Comparison of ENCODE assay signal across 20 cellular contexts in genomic region chr1:32897082-32898049, GRCh38. TPM values are rescaled to one million over a fixed set of nuclear protein-coding genes. Genes with fewer than 3 reads are reported as not detected.
"Had no signal": no experiment of that assay in that cellular context is flagged by ENCODE, and none has a peak within 500 bp of the region (broad histone marks: within the 10 kb centered on the region; RNA-seq: fewer than 3 reads in every experiment).

No MANE protein-coding gene starts in this region.

- ATAC-seq: activated T-cell treated with anti-CD3 and anti-CD28 coated beads, Interleukin-2, amount 50 U/mL, for 72 hours; sciatic nerve had no signal

- H3K27ac ChIP-seq: esophagus squamous epithelium, stomach, thoracic aorta had no signal

- H3K36me3 ChIP-seq: thoracic aorta had no signal

- H3K27ac Mint-ChIP-seq: activated CD4-positive, alpha-beta T cell treated with anti-CD3 and anti-CD28 coated beads, Interleukin-2, amount 10 ng/mL, durations not matched to agents 24 days and 14 days; activated naive CD8-positive, alpha-beta T cell treated with anti-CD3 and anti-CD28 coated beads for 36 hours; activated T-cell treated with anti-CD3 and anti-CD28 coated beads, Interleukin-2, amount 50 U/mL, for 72 hours had no signal

- H3K4me3 Mint-ChIP-seq: activated CD4-positive, alpha-beta T cell treated with anti-CD3 and anti-CD28 coated beads, Interleukin-2, amount 10 ng/mL, durations not matched to agents 24 days and 14 days; activated naive CD8-positive, alpha-beta T cell treated with anti-CD3 and anti-CD28 coated beads for 36 hours; activated T-cell treated with anti-CD3 and anti-CD28 coated beads, Interleukin-2, amount 50 U/mL, for 72 hours; brain had no signal

- DNase-seq: activated CD4-positive, alpha-beta T cell treated with anti-CD3 and anti-CD28 coated beads, Interleukin-2, amount 10 ng/mL, durations not matched to agents 24 days and 14 days; activated CD4-positive, CD25-positive, alpha-beta regulatory T cell; activated CD8-positive, alpha-beta memory T cell treated with anti-CD3 and anti-CD28 coated beads, Interleukin-2, amount 50 U/mL, for 48 hours; activated gamma-delta T cell treated with Interleukin-2 at 50 U/mL for 16 hours; activated naive CD8-positive, alpha-beta T cell treated with anti-CD3 and anti-CD28 coated beads for 36 hours; activated T-cell treated with anti-CD3 and anti-CD28 coated beads, Interleukin-2, amount 50 U/mL, for 72 hours; amygdala; esophagus squamous epithelium; hypothalamus; stimulated activated CD4-positive, alpha-beta T cell treated with anti-CD3 and anti-CD28 coated beads, Interleukin-1b, Interleukin-23, amount 100 ng/mL, for 48 hours; stomach had no signal

- H3K9me3 ChIP-seq: esophagus squamous epithelium, stomach, thoracic aorta had no signal

- H3K36me3 Mint-ChIP-seq: activated naive CD8-positive, alpha-beta T cell treated with anti-CD3 and anti-CD28 coated beads for 36 hours; brain had no signal

- H3K4me3 ChIP-seq: esophagus squamous epithelium, stomach, thoracic aorta had no signal

- H3K9me3 Mint-ChIP-seq: activated naive CD8-positive, alpha-beta T cell treated with anti-CD3 and anti-CD28 coated beads for 36 hours; activated T-cell treated with anti-CD3 and anti-CD28 coated beads, Interleukin-2, amount 50 U/mL, for 72 hours had no signal

RNA-seq across cellular contexts. Expression of gene TMEM54, which starts 3.8 kb away (rescaled TPM):
- total RNA-seq: T-helper 2 cell treated with Interferon-gamma antibody and Interleukin-4, amounts not matched to agents 100 ng/mL and 5 ng/mL, for 36 hours had no signal

RNA-seq across cellular contexts. Expression of gene HPCA, which starts 11.1 kb away (rescaled TPM):
- total RNA-seq: activated CD4-positive, alpha-beta T cell treated with anti-CD3 and anti-CD28 coated beads, Interleukin-2, amount 10 ng/mL, durations not matched to agents 24 days and 14 days; esophagus squamous epithelium; fibroblast of villous mesenchyme; mesenteric fat pad; osteocyte; pulmonary artery endothelial cell; thoracic aorta; urinary bladder had no signal

RNA-seq across cellular contexts. Expression of gene FNDC5, which starts 26.7 kb away (rescaled TPM):
- total RNA-seq: activated CD4-positive, alpha-beta T cell treated with anti-CD3 and anti-CD28 coated beads, Interleukin-2, amount 10 ng/mL, durations not matched to agents 24 days and 14 days; activated naive CD8-positive, alpha-beta T cell treated with anti-CD3 and anti-CD28 coated beads for 36 hours; activated T-cell treated with anti-CD3 and anti-CD28 coated beads, Interleukin-2, amount 50 U/mL, for 72 hours; T-helper 2 cell treated with Interferon-gamma antibody and Interleukin-4, amounts not matched to agents 100 ng/mL and 5 ng/mL, for 36 hours had no signal
